ENCODE assay signal across 21 cellular contexts in genomic region chr14:104788873-104789663, GRCh38. TPM values are rescaled to one million over a fixed set of nuclear protein-coding genes. Genes with fewer than 3 reads are reported as not detected.
DNase-seq lines count a peak whose midpoint lies in the region; ATAC-seq, FAIRE-seq and TF ChIP-seq lines count a peak whose summit lies in the region.
"Had no signal": no experiment of that assay in that cellular context is flagged by ENCODE, and none has a peak within 500 bp of the region (broad histone marks: within the 10 kb centered on the region; RNA-seq: fewer than 3 reads in every experiment).

No MANE protein-coding gene starts in this region.

- POLR2A ChIA-PET in H1 (lab: Charles Lee; ENCODE audit: partially characterized antibody) = interaction anchor here (0.8 to 1.6 kb wide), 3 partner anchors 14 to 36 kb away, joined by 3 to 4 read pairs (median 3); partner anchors contain the start of gene SIVA1
- POLR2A ChIA-PET in PC-3 (lab: Charles Lee; ENCODE audit: unreplicated experiment) = no interaction called here

- no peak overlapping the region for H3K14ac ChIP-seq in H1 (ENCODE audit: insufficient read length)

- ATAC-seq in right cardiac atrium (no peak), right lobe of liver (peak; percentile 42 to 64 (median 44)), PC-3 (no peak)
- ATAC-seq: Panc1 had no signal

- no peak overlapping the region for H4K91ac ChIP-seq in H1 (replicated peaks; ENCODE audit: insufficient read length, low read length)

- no peak overlapping the region for H3K23ac ChIP-seq in H1 (ENCODE audit: insufficient read length)

- no peak for TF ChIP-seq CTCF in right atrium auricular region (IDR thresholded peaks at IDR 0.05)
- no peak for TF ChIP-seq CTCF in H1 (IDR thresholded peaks at IDR 0.05; ENCODE audit: control extremely low read depth in 1 of 3, insufficient read depth in 1 of 3, low read depth in 1 of 3, low read length in 3 of 3)
- TF ChIP-seq CTCF in right lobe of liver (IDR thresholded peaks at IDR 0.05) = peak in 1 of 4 donors; percentile 5
- TF ChIP-seq CTCF in PC-3 (conservative IDR thresholded peaks at IDR 0.05; ENCODE audit: low read depth, low read length) = no peak

- no peak for TF ChIP-seq POLR2A in H1 (IDR thresholded peaks at IDR 0.05; ENCODE audit: control extremely low read depth in 1 of 2, low read depth in 2 of 2, low read length in 2 of 2)
- no peak for TF ChIP-seq POLR2A in right lobe of liver (IDR thresholded peaks at IDR 0.05)

- H3K4me3 ChIP-seq in right cardiac atrium (ENCODE audit: low read length) = no peak overlapping the region
- H3K4me3 ChIP-seq in right atrium auricular region = no peak overlapping the region
- H3K4me3 ChIP-seq in H1 (ENCODE audit: extremely low read depth in 1 of 4, insufficient read depth in 2 of 4, low read depth in 3 of 4, low read length in 4 of 4) = no peak overlapping the region
- H3K4me3 ChIP-seq in right lobe of liver = peak overlapping the region in 1 of 3 donors; percentile 3
- no peak overlapping the region for H3K4me3 ChIP-seq in PC-3 (ENCODE audit: low read length)
- H3K4me3 ChIP-seq: SJCRH30 had no signal

- H2BK12ac ChIP-seq in H1 (ENCODE audit: low read depth, low read length) = no peak overlapping the region

- H4K20me1 ChIP-seq in H1 (replicated peaks in 1 of 2; ENCODE audit: control insufficient read depth in 1 of 2, insufficient read depth in 2 of 2, low read length in 2 of 2) = peaks cover 33 to 38% of the 10 kb centered on the region in 2 experiments
- peaks cover 24% of the 10 kb centered on the region for H4K20me1 ChIP-seq in PC-3 (ENCODE audit: low read length)

- CTCF ChIA-PET in H1 (lab: Charles Lee; ENCODE audit: partially characterized antibody) (interaction anchor here (0.9 to 11.1 kb wide), 3 partner anchors 10 to 32 kb away, joined by 3 to 110 read pairs (median 35); no protein-coding TSS in a partner anchor), PC-3 (lab: Charles Lee) (no interaction called here)

- no peak overlapping the region for H4K5ac ChIP-seq in H1 (ENCODE audit: insufficient read length, low read depth, low read length)

- H3K27ac ChIP-seq in right cardiac atrium (ENCODE audit: low read length) (no peak overlapping the region), right atrium auricular region (no peak overlapping the region), H1 (ENCODE audit: low read depth, low read length) (no peak overlapping the region), right lobe of liver (peak overlapping the region in 2 of 3 donors; percentile 31 to 67), PC-3 (ENCODE audit: low read length) (no peak overlapping the region)
- H3K27ac ChIP-seq: C4-2B, SJCRH30 had no signal

- TF ChIP-seq RAD21 in H1 (IDR thresholded peaks at IDR 0.05 in 1 of 2, conservative IDR thresholded peaks at IDR 0.05 in 1 of 2; ENCODE audit: low read depth in 2 of 2, low read length in 2 of 2) = no peak

- H3K79me1 ChIP-seq in H1 (ENCODE audit: low read depth, low read length) = peaks cover 8% of the 10 kb centered on the region

- H3K9ac ChIP-seq in H1 (replicated peaks in 1 of 4; ENCODE audit: extremely low read depth in 1 of 4, low read depth in 3 of 4, low read length in 3 of 4) (no peak overlapping the region), PC-3 (ENCODE audit: low read length) (no peak overlapping the region)

- no peaks in the 10 kb centered on the region for H3F3A ChIP-seq in PC-3 (ENCODE audit: low read length, unreplicated experiment)

- DNase-seq in right cardiac atrium (peak; percentile 13 to 56 (median 55)), right atrium auricular region (ENCODE audit: low spot score) (no peak), H1 (ENCODE audit: low read depth in 1 of 2, low spot score in 2 of 2) (no peak), right lobe of liver (peak; percentile 68 to 88 (median 81)), NCI-H2029 (lab: John Stamatoyannopoulos, UW) (no peak), PC-3 (no peak), NCI-H2171 treated with DMSO at 0.1 percent for 48 hours (lab: John Stamatoyannopoulos, UW) (no peak)
- DNase-seq in activated naive CD4-positive, alpha-beta T cell treated with anti-CD3 and anti-CD28 coated beads, Interleukin-2, amount 50 U/mL, for 16 hours = no peak
- DNase-seq: 8988T; DMS53; EL; GF-D8; KG1; NCI-H1436 treated with DMSO at 0.1 percent for 48 hours; NCI-H2029 treated with DMSO at 0.1 percent for 48 hours; NCI-H774; NK-92 treated with Interleukin-12 subunit alpha and Interleukin-12 subunit beta, amount 100 ng/mL, for 24 hours had no signal

- H3K18ac ChIP-seq in H1 (ENCODE audit: extremely low read depth, low read length) = no peak overlapping the region

- no peak overlapping the region for H2BK15ac ChIP-seq in H1 (ENCODE audit: low read length)

- H3K4me2 ChIP-seq in H1 (ENCODE audit: insufficient read depth in 1 of 2, low read depth in 2 of 2, low read length in 2 of 2) = no peak overlapping the region
- H3K4me2 ChIP-seq in PC-3 (ENCODE audit: low read length) = no peak overlapping the region

- peaks cover 0 to 6% of the 10 kb centered on the region in 2 experiments; a peak in 1 of 4 replicates for H3K79me2 ChIP-seq in H1 (ENCODE audit: control insufficient read depth in 1 of 2, insufficient read depth in 2 of 2, low read length in 2 of 2)
- peaks cover 60% of the 10 kb centered on the region for H3K79me2 ChIP-seq in PC-3 (ENCODE audit: low read length)

- no peak overlapping the region for H3K56ac ChIP-seq in H1 (replicated peaks; ENCODE audit: insufficient read length, low read depth, low read length)

- H3K4ac ChIP-seq in H1 (replicated peaks; ENCODE audit: insufficient read length, low read depth, low read length) = no peak overlapping the region

- BruUV-seq in PC-3 (replicated peaks; lab: Mats Ljungman, UMichigan) = no TSS peak

- peaks cover 18% of the 10 kb centered on the region for H3K36me3 ChIP-seq in right atrium auricular region
- H3K36me3 ChIP-seq in H1 (ENCODE audit: control insufficient read depth in 2 of 4, insufficient read depth in 4 of 4, low read length in 3 of 4) = peaks cover 0 to 4% (median 0%) of the 10 kb centered on the region in 4 experiments; a peak in 3 of 8 replicates
- H3K36me3 ChIP-seq in right lobe of liver = peaks cover 0 to 3% (median 0%) of the 10 kb centered on the region in 4 donors
- peaks cover 4% of the 10 kb centered on the region; the same call in 1 of the 2 replicates for H3K36me3 ChIP-seq in PC-3 (ENCODE audit: low read depth, low read length)

- no peak overlapping the region for H2BK120ac ChIP-seq in H1 (replicated peaks; ENCODE audit: low read depth, low read length)

- H2BK20ac ChIP-seq in H1 (ENCODE audit: low read length) = no peak overlapping the region

- peak overlapping the region; percentile 25; the same call in 1 of the 2 replicates for H4K8ac ChIP-seq in H1 (ENCODE audit: extremely low read depth, insufficient read depth, low read length)

- H3K27me3 ChIP-seq in right cardiac atrium (ENCODE audit: control insufficient read depth, insufficient read depth) (no peaks in the 10 kb centered on the region), right atrium auricular region (no peaks in the 10 kb centered on the region), H1 (replicated peaks in 1 of 4; ENCODE audit: control insufficient read depth in 3 of 4, extremely low read depth in 1 of 4, insufficient read depth in 3 of 4, low read length in 3 of 4) (no peaks in the 10 kb centered on the region; a peak in 1 of 7 replicates), right lobe of liver (no peaks in the 10 kb centered on the region), PC-3 (ENCODE audit: low read length) (no peaks in the 10 kb centered on the region)
- H3K27me3 ChIP-seq: SJCRH30 had no signal

- intact Hi-C loops in right cardiac atrium (cut with DNase I) (no loop called here), right lobe of liver (cut with DNase I) (no loop called here), PC-3 (cut with micrococcal nuclease) (no loop called here)

- H2AFZ ChIP-seq in H1 (ENCODE audit: low read length) = no peak overlapping the region
- H2AFZ ChIP-seq in PC-3 (ENCODE audit: low read length) = no peak overlapping the region

- peaks cover 2% of the 10 kb centered on the region; the same call in 1 of the 2 replicates for H3K23me2 ChIP-seq in H1 (ENCODE audit: low read depth, low read length)

- WGBS in right cardiac atrium = 82% methylated on average over 39 of the region's 39 CpGs
- WGBS in H1 (ENCODE audit: extremely low coverage in 1 of 2, insufficient coverage in 1 of 2, insufficient read length in 1 of 2, insufficient replicate concordance in 2 of 2, low coverage in 1 of 2, low lambda C conversion rate in 2 of 2, missing lambda C conversion rate in 1 of 2), 2 experiments = 92% methylated on average over 33 of the region's 39 CpGs; no CpG with 5 or more reads in 1 of the 2 experiments
- 26% methylated on average over 6 of the region's 39 CpGs for WGBS in right lobe of liver (ENCODE audit: insufficient coverage, low coverage, low lambda C conversion rate, missing lambda C conversion rate)

- peaks cover 8% of the 10 kb centered on the region for H3K4me1 ChIP-seq in right cardiac atrium (ENCODE audit: control insufficient read depth, insufficient read depth, low read length)
- peaks cover 0 to 50% of the 10 kb centered on the region in 2 donors for H3K4me1 ChIP-seq in right atrium auricular region
- H3K4me1 ChIP-seq in H1 (replicated peaks in 1 of 4; ENCODE audit: control insufficient read depth in 3 of 4, insufficient read depth in 4 of 4, low read length in 3 of 4) = peaks cover 4 to 11% (median 6%) of the 10 kb centered on the region in 4 experiments
- H3K4me1 ChIP-seq in right lobe of liver = peaks cover 0 to 75% (median 41%) of the 10 kb centered on the region in 4 donors
- H3K4me1 ChIP-seq in PC-3 (ENCODE audit: insufficient read depth, low read length) = peaks cover 7% of the 10 kb centered on the region

- no peaks in the 10 kb centered on the region for H3K9me2 ChIP-seq in PC-3 (replicated peaks; ENCODE audit: low read length)

- TF ChIP-seq EP300 in H1 (IDR thresholded peaks at IDR 0.05; ENCODE audit: borderline replicate concordance in 1 of 2, low read depth in 2 of 2, low read length in 2 of 2) = no peak

- H2AK5ac ChIP-seq in H1 (ENCODE audit: low read depth, low read length) = no peak overlapping the region

- H3K9me3 ChIP-seq in right cardiac atrium (ENCODE audit: control insufficient read depth, low read length) = no peaks in the 10 kb centered on the region
- H3K9me3 ChIP-seq in right atrium auricular region = no peaks in the 10 kb centered on the region
- H3K9me3 ChIP-seq in H1 (ENCODE audit: insufficient read depth in 2 of 2, low read depth in 1 of 2, low read length in 1 of 2) = no peaks in the 10 kb centered on the region
- H3K9me3 ChIP-seq in right lobe of liver = no peaks in the 10 kb centered on the region
- no peaks in the 10 kb centered on the region for H3K9me3 ChIP-seq in PC-3 (ENCODE audit: low read length)
- H3K9me3 ChIP-seq: SJCRH30 had no signal

- no peak for FAIRE-seq in H1 (lab: Jason Lieb, UNC)
- FAIRE-seq: GM19239 had no signal

- no peak overlapping the region for H2BK5ac ChIP-seq in H1 (ENCODE audit: low read depth, low read length)

RNA-seq across cellular contexts. Expression of gene AKT1, which starts 6.5 kb away (rescaled TPM):
- total RNA-seq in right cardiac atrium = 100 to 1,000 TPM; 120 to 154 (median 126) TPM
- polyA plus RNA-seq in right cardiac atrium = 101 TPM
- total RNA-seq in right atrium auricular region = 10 to 100 TPM; 77.7 to 93.8 TPM
- total RNA-seq in H1 (2021; fragmentation: NEBNext Ultra II Directional; extraction: Animal tissue kit (Norgen Biotek cat#: 25700)) = 62.1 and 71.5 TPM in 2 replicates
- polyA plus RNA-seq in H1 (2011; rRNA removed) = 68.1 and 89.8 TPM in 2 replicates
- polyA plus RNA-seq in H1 (2011; cell fraction: cytosol; rRNA removed) = 86.7 TPM
- polyA plus RNA-seq in H1 (2011; cell fraction: nucleus; rRNA removed) = 135 TPM
- polyA plus RNA-seq in H1 (2012, experiment 1 of 2) = 53.7 to 73.1 TPM (median 68.0 TPM) in 4 replicates
- 53.5 TPM for polyA plus RNA-seq in H1 (2012, experiment 2 of 2)
- polyA plus RNA-seq in H1 (2013, experiment 1 of 2) = 44.6 TPM
- polyA plus RNA-seq in H1 (2013, experiment 2 of 2) = 45.6 TPM
- polyA minus RNA-seq in H1 (2011; rRNA and poly(A)+ RNA removed) = 43.3 and 54.9 TPM in 2 replicates
- 46.9 TPM for polyA minus RNA-seq in H1 (2011; cell fraction: cytosol; rRNA and poly(A)+ RNA removed)
- 28.2 TPM for polyA minus RNA-seq in H1 (2011; cell fraction: nucleus; rRNA and poly(A)+ RNA removed)
- total RNA-seq in right lobe of liver = 10 to 100 TPM; 66.7 to 92.1 (median 83.9) TPM
- 196 and 212 TPM in 2 replicates for total RNA-seq in PC-3 (2014; rRNA removed)

RNA-seq across cellular contexts. Expression of gene ZBTB42, which starts 11.8 kb away (rescaled TPM):
- total RNA-seq in right cardiac atrium (1 to 10 TPM; 6.0 to 7.7 (median 6.6) TPM), right atrium auricular region (1 to 10 TPM; 8.5 to 9.0 TPM), right lobe of liver (10 to 100 TPM in 2 of 6 experiments, 1 to 10 TPM in 4; 2.2 to 13.7 (median 3.6) TPM), PC-3 (2014; rRNA removed) (9.2 and 11.3 TPM in 2 replicates)
- polyA plus RNA-seq in right cardiac atrium (5.3 TPM), H1 (2011; rRNA removed) (3.1 and 3.7 TPM in 2 replicates)
- total RNA-seq in H1 (2021; fragmentation: NEBNext Ultra II Directional; extraction: Animal tissue kit (Norgen Biotek cat#: 25700)) = 2.8 and 2.9 TPM in 2 replicates
- polyA plus RNA-seq in H1 (2011; cell fraction: cytosol; rRNA removed) = 2.5 TPM
- 4.0 TPM for polyA plus RNA-seq in H1 (2011; cell fraction: nucleus; rRNA removed)
- polyA plus RNA-seq in H1 (2012, experiment 1 of 2) = 1.5 to 3.3 TPM (median 2.9 TPM) in 4 replicates
- 2.3 TPM for polyA plus RNA-seq in H1 (2012, experiment 2 of 2)
- polyA plus RNA-seq in H1 (2013, experiment 1 of 2) = 1.2 TPM
- polyA plus RNA-seq in H1 (2013, experiment 2 of 2) = 1.2 TPM
- 3.4 and 4.0 TPM in 2 replicates for polyA minus RNA-seq in H1 (2011; rRNA and poly(A)+ RNA removed)
- polyA minus RNA-seq in H1 (2011; cell fraction: cytosol; rRNA and poly(A)+ RNA removed) = 2.7 TPM
- 7.3 TPM for polyA minus RNA-seq in H1 (2011; cell fraction: nucleus; rRNA and poly(A)+ RNA removed)

RNA-seq across cellular contexts. Expression of gene SIVA1, which starts 36.1 kb away (rescaled TPM):
- 10 to 100 TPM; 74.6 to 88.5 (median 85.1) TPM for total RNA-seq in right cardiac atrium
- polyA plus RNA-seq in right cardiac atrium = 201 TPM
- total RNA-seq in right atrium auricular region = 100 to 1,000 TPM; 137 to 238 TPM
- 123 and 135 TPM in 2 replicates for total RNA-seq in H1 (2021; fragmentation: NEBNext Ultra II Directional; extraction: Animal tissue kit (Norgen Biotek cat#: 25700))
- 517 and 589 TPM in 2 replicates for polyA plus RNA-seq in H1 (2011; rRNA removed)
- 330 TPM for polyA plus RNA-seq in H1 (2011; cell fraction: cytosol; rRNA removed)
- polyA plus RNA-seq in H1 (2011; cell fraction: nucleus; rRNA removed) = 307 TPM
- polyA plus RNA-seq in H1 (2012, experiment 1 of 2) = 85.5 to 181 TPM (median 172 TPM) in 4 replicates
- polyA plus RNA-seq in H1 (2012, experiment 2 of 2) = 271 TPM
- polyA plus RNA-seq in H1 (2013, experiment 1 of 2) = 207 TPM
- polyA plus RNA-seq in H1 (2013, experiment 2 of 2) = 187 TPM
- 23.9 and 34.6 TPM in 2 replicates for polyA minus RNA-seq in H1 (2011; rRNA and poly(A)+ RNA removed)
- polyA minus RNA-seq in H1 (2011; cell fraction: cytosol; rRNA and poly(A)+ RNA removed) = 70.6 TPM
- 52.2 TPM for polyA minus RNA-seq in H1 (2011; cell fraction: nucleus; rRNA and poly(A)+ RNA removed)
- 100 to 1,000 TPM in 2 of 6 experiments, 10 to 100 TPM in 4; 38.1 to 252 (median 50.6) TPM for total RNA-seq in right lobe of liver
- total RNA-seq in PC-3 (2014; rRNA removed) = 375 and 519 TPM in 2 replicates

Comparison
In these comparisons a context has a peak if more than half of its experiments do, and no peak if none do; other contexts are left out.
1. DNase-seq: peak in right cardiac atrium (3 of 3) and right lobe of liver (3 of 3); none in right atrium auricular region (single experiment), H1 (0 of 2), NCI-H2029 (single experiment), PC-3 (single experiment), NCI-H2171 treated with DMSO at 0.1 percent for 48 hours (single experiment) and activated naive CD4-positive, alpha-beta T cell treated with anti-CD3 and anti-CD28 coated beads, Interleukin-2, amount 50 U/mL, for 16 hours (single experiment).
2. ATAC-seq: peak in right lobe of liver (4 of 4); none in right cardiac atrium (0 of 2) and PC-3 (single experiment).
3. H3K27ac ChIP-seq: peak in right lobe of liver (2 of 3); none in right cardiac atrium (single experiment), right atrium auricular region (0 of 2), H1 (single experiment) and PC-3 (single experiment).